Comparison of ENCODE assay signal across 9 cellular contexts in genomic region chr20:37914672-37915433, GRCh38. TPM values are rescaled to one million over a fixed set of nuclear protein-coding genes. Genes with fewer than 3 reads are reported as not detected.
DNase-seq lines count a peak whose midpoint lies in the region; ATAC-seq and TF ChIP-seq lines count a peak whose summit lies in the region.
"Had no signal": no experiment of that assay in that cellular context is flagged by ENCODE, and none has a peak within 500 bp of the region (broad histone marks: within the 10 kb centered on the region; RNA-seq: fewer than 3 reads in every experiment).

No MANE protein-coding gene starts in this region.

- H3K4me1 ChIP-seq in right lobe of liver (peaks cover 0 to 4% (median 0%) of the 10 kb centered on the region in 4 donors), upper lobe of right lung (peaks cover 8% of the 10 kb centered on the region)

- H3K36me3 Mint-ChIP-seq in activated naive CD8-positive, alpha-beta T cell treated with anti-CD3 and anti-CD28 coated beads for 36 hours: no peaks in the 10 kb centered on the region

- H3K4me3 ChIP-seq in right lobe of liver (no peak overlapping the region), upper lobe of right lung (peak overlapping the region; percentile 25)

- no peak overlapping the region for H3K27ac Mint-ChIP-seq in activated naive CD8-positive, alpha-beta T cell treated with anti-CD3 and anti-CD28 coated beads for 36 hours
- H3K27ac Mint-ChIP-seq: dendritic cell treated with granulocyte-macrophage colony-stimulating factor and Interleukin-4, amounts not matched to agents 40 ng/mL and 50 ng/mL, for 4 days had no signal

- H3K27me3 Mint-ChIP-seq in activated naive CD8-positive, alpha-beta T cell treated with anti-CD3 and anti-CD28 coated beads for 36 hours: peaks cover 67% of the 10 kb centered on the region

- WGBS in right lobe of liver (ENCODE audit: insufficient coverage, low coverage, low lambda C conversion rate, missing lambda C conversion rate): 17% methylated on average over 9 of the region's 34 CpGs

- peak in 4 of 6 experiments; percentile 6 to 44 (median 20) for DNase-seq in stimulated activated naive CD4-positive, alpha-beta T cell (lab: John Stamatoyannopoulos, UW)
- no peak for DNase-seq in stimulated activated naive CD4-positive, alpha-beta T cell treated with Interleukin-2 at 50 U/mL for 16 hours (lab: John Stamatoyannopoulos, UW)
- DNase-seq in activated naive CD8-positive, alpha-beta T cell treated with anti-CD3 and anti-CD28 coated beads for 36 hours: peak; percentile 11
- DNase-seq in right lobe of liver: no peak
- DNase-seq in upper lobe of right lung: peak; percentile 66
- DNase-seq in GM19240 (ENCODE audit: insufficient read length, low spot score): no peak
- DNase-seq in hippocampal formation (lab: John Stamatoyannopoulos, UW): no peak

- H3K4me1 Mint-ChIP-seq in activated naive CD8-positive, alpha-beta T cell treated with anti-CD3 and anti-CD28 coated beads for 36 hours: peaks cover 15% of the 10 kb centered on the region

- no peaks in the 10 kb centered on the region for H3K36me3 ChIP-seq in right lobe of liver
- no peaks in the 10 kb centered on the region for H3K36me3 ChIP-seq in upper lobe of right lung

- TF ChIP-seq POLR2A in right lobe of liver (IDR thresholded peaks at IDR 0.05): no peak

- no peak overlapping the region for H3K27ac ChIP-seq in right lobe of liver
- H3K27ac ChIP-seq in upper lobe of right lung: peak overlapping the region; percentile 24

- H3K27me3 ChIP-seq in right lobe of liver (no peaks in the 10 kb centered on the region), upper lobe of right lung (peaks cover 32% of the 10 kb centered on the region)

- peak overlapping the region; percentile 16 for H3K4me3 Mint-ChIP-seq in activated naive CD8-positive, alpha-beta T cell treated with anti-CD3 and anti-CD28 coated beads for 36 hours
- H3K4me3 Mint-ChIP-seq: dendritic cell treated with granulocyte-macrophage colony-stimulating factor and Interleukin-4, amounts not matched to agents 40 ng/mL and 50 ng/mL, for 4 days had no signal

- intact Hi-C loops in right lobe of liver (cut with DNase I): no loop called here
- intact Hi-C loops in upper lobe of right lung (cut with DNase I): no loop called here

- TF ChIP-seq CTCF in right lobe of liver (IDR thresholded peaks at IDR 0.05): no peak
- TF ChIP-seq CTCF in upper lobe of right lung (IDR thresholded peaks at IDR 0.05): no peak

- ATAC-seq in right lobe of liver (peak in 3 of 4 donors; percentile 23 to 35 (median 25)), upper lobe of right lung (peak; percentile 60), GM21515 (IDR thresholded peaks at IDR 0.05; ENCODE audit: unreplicated experiment) (no peak)

- no peaks in the 10 kb centered on the region for H3K9me3 Mint-ChIP-seq in activated naive CD8-positive, alpha-beta T cell treated with anti-CD3 and anti-CD28 coated beads for 36 hours
- H3K9me3 Mint-ChIP-seq: dendritic cell treated with granulocyte-macrophage colony-stimulating factor and Interleukin-4, amounts not matched to agents 40 ng/mL and 50 ng/mL, for 4 days had no signal

- H3K9me3 ChIP-seq in right lobe of liver: no peaks in the 10 kb centered on the region
- no peaks in the 10 kb centered on the region for H3K9me3 ChIP-seq in upper lobe of right lung

RNA-seq across cellular contexts. Expression of gene VSTM2L, which starts 11.9 kb away (rescaled TPM):
- total RNA-seq in activated naive CD8-positive, alpha-beta T cell treated with anti-CD3 and anti-CD28 coated beads for 36 hours: not detected
- total RNA-seq in right lobe of liver (10 to 100 TPM in 1 of 6 experiments, 1 to 10 TPM in 3, under 1 TPM in 2; 0.56 to 10.7 (median 1.8) TPM), upper lobe of right lung (12.9 TPM)

Comparison
In these comparisons a context has a peak if more than half of its experiments do, and no peak if none do; other contexts are left out.
1. DNase-seq: peak in stimulated activated naive CD4-positive, alpha-beta T cell (4 of 6), activated naive CD8-positive, alpha-beta T cell treated with anti-CD3 and anti-CD28 coated beads for 36 hours (single experiment) and upper lobe of right lung (single experiment); none in stimulated activated naive CD4-positive, alpha-beta T cell treated with Interleukin-2 at 50 U/mL for 16 hours (single experiment), right lobe of liver (0 of 3), GM19240 (single experiment) and hippocampal formation (0 of 2).